ENCODE assay signal across 21 cellular contexts in genomic region chr1:115507916-115508315, GRCh38.
"Had no signal": no experiment of that assay in that cellular context is flagged by ENCODE, and none has a peak within 500 bp of the region (broad histone marks: within the 10 kb centered on the region; RNA-seq: fewer than 3 reads in every experiment).

No MANE protein-coding gene starts in this region.

- FAIRE-seq: colon, endothelial cell of umbilical vein, islet of Langerhans had no signal

- H3K27ac ChIP-seq: dorsolateral prefrontal cortex, gastroesophageal sphincter, lower lobe of right lung, prostate gland, tibial artery had no signal

- H3K9me3 ChIP-seq: lower lobe of right lung, prostate gland had no signal

- DNase-seq: activated CD4-positive, alpha-beta T cell treated with anti-CD3 and anti-CD28 coated beads, Interleukin-2, amount 10 ng/mL, durations not matched to agents 7 days and 5 days; activated CD8-positive, alpha-beta memory T cell treated with anti-CD3 and anti-CD28 coated beads, Interleukin-2, amount 10 ng/mL, durations not matched to agents 7 days and 5 days; activated CD8-positive, alpha-beta T cell treated with anti-CD3 and anti-CD28 coated beads for 36 hours; activated gamma-delta T cell; activated naive CD4-positive, alpha-beta T cell treated with anti-CD3 and anti-CD28 coated beads, Interleukin-2, amount 50 U/mL, for 16 hours; activated T-cell treated with anti-CD3 and anti-CD28 coated beads for 4 hours; central memory CD4-positive, alpha-beta T cell; dorsolateral prefrontal cortex; effector memory CD8-positive, alpha-beta T cell; left colon; lower lobe of right lung; naive thymus-derived CD8-positive, alpha-beta T cell; stimulated activated CD4-positive, alpha-beta T cell treated with anti-CD3 and anti-CD28 coated beads, Interleukin-12 subunit alpha, Interleukin-12 subunit beta, amount 100 ng/mL, for 4 hours; stimulated activated CD4-positive, alpha-beta T cell treated with anti-CD3 and anti-CD28 coated beads, Interleukin-4, amount 100 ng/mL, for 4 hours; stimulated activated naive CD8-positive, alpha-beta T cell treated with anti-CD3 and anti-CD28 coated beads, Interleukin-15, Interleukin-2, amounts not matched to agents 100 U/mL and 50 U/mL, for 24 hours; tibial artery had no signal

- H3K4me1 ChIP-seq: lower lobe of right lung, prostate gland had no signal

- H3K27me3 ChIP-seq: gastroesophageal sphincter, tibial artery had no signal

- H3K4me3 ChIP-seq: dorsolateral prefrontal cortex, gastroesophageal sphincter, lower lobe of right lung, prostate gland, tibial artery had no signal

- H3K36me3 ChIP-seq: gastroesophageal sphincter, lower lobe of right lung, prostate gland, tibial artery had no signal
